In genomic region chr1:164611754-164612642, GRCh38 we compare ENCODE assay signal across 8 cellular contexts. TPM values are rescaled to one million over a fixed set of nuclear protein-coding genes. Genes with fewer than 3 reads are reported as not detected.
DNase-seq lines count a peak whose midpoint lies in the region; ATAC-seq and TF ChIP-seq lines count a peak whose summit lies in the region.

No MANE protein-coding gene starts in this region.

- H3K27ac Mint-ChIP-seq in naive thymus-derived CD8-positive, alpha-beta T cell, result no peak overlapping the region

- peaks cover 0 to 2% (median 0%) of the 10 kb centered on the region in 9 donors for H3K9me3 Mint-ChIP-seq in naive thymus-derived CD8-positive, alpha-beta T cell

- no peaks in the 10 kb centered on the region for H3K36me3 Mint-ChIP-seq in naive thymus-derived CD8-positive, alpha-beta T cell

- TF ChIP-seq CTCF in Peyer's patch (IDR thresholded peaks at IDR 0.05) (no peak), gastroesophageal sphincter (IDR thresholded peaks at IDR 0.05) (no peak)

- POLR2A ChIA-PET in naive thymus-derived CD8-positive, alpha-beta T cell (lab: Charles Lee), result no interaction called here

- H3K4me1 ChIP-seq in Peyer's patch (peaks cover 0 to 28% (median 0%) of the 10 kb centered on the region in 4 donors), gastroesophageal sphincter (peaks cover 4 to 100% (median 52%) of the 10 kb centered on the region in 3 donors)

- peak overlapping the region in 2 of 4 donors; percentile 18 to 31 for H3K4me3 ChIP-seq in Peyer's patch
- no peak overlapping the region for H3K4me3 ChIP-seq in gastroesophageal sphincter

- WGBS in gastroesophageal sphincter (ENCODE audit: low coverage in 1 of 2), 2 donors, result 63 to 75% methylated on average over 8 to 10 of the region's 11 CpGs

- intact Hi-C loops in sciatic nerve (cut with DNase I), result no loop called here

- no peak for TF ChIP-seq EP300 in gastroesophageal sphincter (IDR thresholded peaks at IDR 0.05)

- H3K27me3 ChIP-seq in Peyer's patch, result no peaks in the 10 kb centered on the region
- no peaks in the 10 kb centered on the region for H3K27me3 ChIP-seq in gastroesophageal sphincter

- peak; percentile 68 for DNase-seq in HPDE6-E6E7 (ENCODE audit: extremely low spot score)
- DNase-seq in Peyer's patch, result peak in 2 of 3 donors; percentile 67 to 78
- no peak for DNase-seq in sciatic nerve (ENCODE audit: low spot score)
- DNase-seq in GF-D8 (lab: John Stamatoyannopoulos, UW), result no peak
- DNase-seq in GM19240 (ENCODE audit: insufficient read length, low spot score), result no peak
- no peak for DNase-seq in stimulated activated CD4-positive, alpha-beta T cell treated with anti-CD3 and anti-CD28 coated beads, Interleukin-4, amount 100 ng/mL, for 24 hours
- no peak for DNase-seq in naive thymus-derived CD8-positive, alpha-beta T cell

- H3K36me3 ChIP-seq in Peyer's patch (no peaks in the 10 kb centered on the region), gastroesophageal sphincter (no peaks in the 10 kb centered on the region)

- H3K4me3 Mint-ChIP-seq in naive thymus-derived CD8-positive, alpha-beta T cell, result no peak overlapping the region

- no peak for TF ChIP-seq POLR2A in Peyer's patch (IDR thresholded peaks at IDR 0.05)
- TF ChIP-seq POLR2A in gastroesophageal sphincter (IDR thresholded peaks at IDR 0.05), result no peak

- H3K27ac ChIP-seq in Peyer's patch (peak overlapping the region in 3 of 4 donors; percentile 42 to 72 (median 66)), gastroesophageal sphincter (peak overlapping the region in 3 of 4 donors; percentile 68 to 72 (median 70))

- H3K9me3 ChIP-seq in Peyer's patch (no peaks in the 10 kb centered on the region), gastroesophageal sphincter (no peaks in the 10 kb centered on the region)

- peaks cover 0 to 6% (median 2%) of the 10 kb centered on the region in 5 donors for H3K27me3 Mint-ChIP-seq in naive thymus-derived CD8-positive, alpha-beta T cell

- H3K4me1 Mint-ChIP-seq in naive thymus-derived CD8-positive, alpha-beta T cell, result no peaks in the 10 kb centered on the region

- ATAC-seq in gastroesophageal sphincter (peak; percentile 56), sciatic nerve (peak; percentile 83)
- no peak for ATAC-seq in naive thymus-derived CD8-positive, alpha-beta T cell

RNA-seq across cellular contexts. Expression of gene PBX1, which starts 53.0 kb away (rescaled TPM):
- total RNA-seq in Peyer's patch (10 to 100 TPM; 20.6 to 57.5 (median 40.4) TPM), gastroesophageal sphincter (100 to 1,000 TPM in 3 of 4 donors, 10 to 100 TPM in 1; 75.8 to 177 (median 140) TPM), sciatic nerve (72.9 TPM)
- total RNA-seq in naive thymus-derived CD8-positive, alpha-beta T cell, result 1 to 10 TPM; 1.4 to 1.8 TPM
- polyA plus RNA-seq in naive thymus-derived CD8-positive, alpha-beta T cell, result under 1 TPM in 1 of 3 donors, not detected in 2; 0.08 TPM

Comparison
In these comparisons a context has a peak if more than half of its experiments do, and no peak if none do; other contexts are left out.
1. DNase-seq: peak in HPDE6-E6E7 (single experiment) and Peyer's patch (2 of 3); none in sciatic nerve (single experiment), GF-D8 (single experiment), GM19240 (single experiment), stimulated activated CD4-positive, alpha-beta T cell treated with anti-CD3 and anti-CD28 coated beads, Interleukin-4, amount 100 ng/mL, for 24 hours (single experiment) and naive thymus-derived CD8-positive, alpha-beta T cell (0 of 10).
2. ATAC-seq: peak in gastroesophageal sphincter (single experiment) and sciatic nerve (single experiment); none in naive thymus-derived CD8-positive, alpha-beta T cell (0 of 2).
3. RNA of gene PBX1, which starts 53.0 kb away (total RNA-seq): 75.8 to 177 TPM in gastroesophageal sphincter, 72.9 TPM in sciatic nerve (single experiment) and 20.6 to 57.5 TPM in Peyer's patch; 1.4 to 1.8 TPM in naive thymus-derived CD8-positive, alpha-beta T cell; every median in the first group is over 4 times any median in the second.